Comparison of ENCODE assay signal across 8 cellular contexts in genomic region chr16:401468-402348, GRCh38. TPM values are rescaled to one million over a fixed set of nuclear protein-coding genes. Genes with fewer than 3 reads are reported as not detected.
DNase-seq lines count a peak whose midpoint lies in the region; ATAC-seq and TF ChIP-seq lines count a peak whose summit lies in the region.

TSS of gene DECR2 (plus strand) at chr16:401885. CDS start at chr16:401964, 79 bp downstream.

- H3K9me2 ChIP-seq in DOHH2 (replicated peaks; ENCODE audit: control insufficient read depth, low read length), result no peaks in the 10 kb centered on the region

- H3K4me2 ChIP-seq in DOHH2 (ENCODE audit: low read length), result peak within 1 kb of the TSS; percentile 65

- H4K20me1 ChIP-seq in DOHH2 (ENCODE audit: control insufficient read depth, insufficient read depth, low read depth, low read length), result no peaks in the 10 kb centered on the region

- H3K4me1 Mint-ChIP-seq in activated naive CD4-positive, alpha-beta T cell treated with anti-CD3 and anti-CD28 coated beads, Interleukin-2, amount 10 ng/mL, durations not matched to agents 7 days and 5 days, result peaks cover 26% of the 10 kb centered on the region

- H3K36me3 Mint-ChIP-seq in activated naive CD4-positive, alpha-beta T cell treated with anti-CD3 and anti-CD28 coated beads, Interleukin-2, amount 10 ng/mL, durations not matched to agents 7 days and 5 days, result peaks cover 1% of the 10 kb centered on the region

- peak within 1 kb of the TSS; percentile 84 for H3K27ac ChIP-seq in DOHH2 (ENCODE audit: low read depth, low read length)

- H3K9me3 ChIP-seq in DOHH2 (ENCODE audit: control insufficient read depth, insufficient read depth, low read length), result no peaks in the 10 kb centered on the region

- H3K4me1 ChIP-seq in DOHH2 (ENCODE audit: control insufficient read depth, low read length), result peaks cover 36% of the 10 kb centered on the region

- peak within 1 kb of the TSS; percentile 83 for H3K4me3 ChIP-seq in DOHH2 (ENCODE audit: low read length)
- H3K4me3 ChIP-seq in LNCaP clone FGC (ENCODE audit: low read depth, low read length), result peak within 1 kb of the TSS; percentile 87

- peaks cover 26% of the 10 kb centered on the region for H3K79me2 ChIP-seq in DOHH2 (ENCODE audit: control insufficient read depth, low read length)

- peak; percentile 53 for ATAC-seq in GM21737 (IDR thresholded peaks at IDR 0.05; ENCODE audit: unreplicated experiment)

- H3K27ac Mint-ChIP-seq in activated naive CD4-positive, alpha-beta T cell treated with anti-CD3 and anti-CD28 coated beads, Interleukin-2, amount 10 ng/mL, durations not matched to agents 7 days and 5 days, result peak within 1 kb of the TSS; percentile 92

- H3K4me3 Mint-ChIP-seq in activated naive CD4-positive, alpha-beta T cell treated with anti-CD3 and anti-CD28 coated beads, Interleukin-2, amount 10 ng/mL, durations not matched to agents 7 days and 5 days, result peak within 1 kb of the TSS; percentile 81

- peaks cover 26% of the 10 kb centered on the region for H3F3A ChIP-seq in DOHH2 (ENCODE audit: control insufficient read depth, insufficient read depth)

- CTCF ChIA-PET in activated naive CD4-positive, alpha-beta T cell treated with anti-CD3 and anti-CD28 coated beads, Interleukin-2, amount 10 ng/mL, durations not matched to agents 7 days and 5 days (lab: Charles Lee), result interaction anchor here (1.1 to 1.3 kb wide), 2 partner anchors 19 to 94 kb away, joined by 3 to 4 read pairs; no protein-coding TSS in a partner anchor

- DNase-seq in LNCaP clone FGC (ENCODE audit: low read depth), result no peak
- DNase-seq in SK-MEL-5 (ENCODE audit: low read depth, low spot score), result peak; percentile 79
- DNase-seq in activated naive CD4-positive, alpha-beta T cell treated with anti-CD3 and anti-CD28 coated beads, Interleukin-2, amount 10 ng/mL, durations not matched to agents 7 days and 5 days, result peak; percentile 98
- peak; percentile 97 for DNase-seq in germinal center (ENCODE audit: low spot score)
- DNase-seq in occipital lobe (lab: John Stamatoyannopoulos, UW), result peak; percentile 92
- peak; percentile 78 for DNase-seq in superior temporal gyrus (ENCODE audit: extremely low spot score)

- H3K36me3 ChIP-seq in DOHH2 (ENCODE audit: control insufficient read depth, low read length), result peaks cover 34% of the 10 kb centered on the region

- H3K9me3 Mint-ChIP-seq in activated naive CD4-positive, alpha-beta T cell treated with anti-CD3 and anti-CD28 coated beads, Interleukin-2, amount 10 ng/mL, durations not matched to agents 7 days and 5 days, result no peaks in the 10 kb centered on the region

- in situ Hi-C loops in SK-MEL-5 (cut with HindIII; ENCODE audit: low pct_unique_long_range_greater_than_20kb, low sequenced_read_pairs), result no loop called here

- peaks cover 9% of the 10 kb centered on the region for H3K27me3 Mint-ChIP-seq in activated naive CD4-positive, alpha-beta T cell treated with anti-CD3 and anti-CD28 coated beads, Interleukin-2, amount 10 ng/mL, durations not matched to agents 7 days and 5 days

- H3K27me3 ChIP-seq in DOHH2 (ENCODE audit: control insufficient read depth, low read length), result no peaks in the 10 kb centered on the region

- TF ChIP-seq CTCF in DOHH2 (IDR thresholded peaks at IDR 0.05; ENCODE audit: low read depth, low read length, poor library complexity, severe bottlenecking) (peak; percentile 74), LNCaP clone FGC (IDR thresholded peaks at IDR 0.05; ENCODE audit: control insufficient read depth, extremely low read depth, insufficient read depth) (peak; percentile 52)

RNA-seq across cellular contexts. Expression of gene DECR2, which starts in this region (rescaled TPM):
- 11.9 and 12.5 TPM in 2 replicates for total RNA-seq in SK-MEL-5 (2014; rRNA removed; shearing (Covaris generic))
- polyA plus RNA-seq in SK-MEL-5 (2015; cell fraction: cytosol; rRNA removed), result 35.3 and 36.5 TPM in 2 replicates
- 106 and 140 TPM in 2 replicates for polyA plus RNA-seq in SK-MEL-5 (2015; cell fraction: nucleus; rRNA removed)
- 7.6 TPM for total RNA-seq in occipital lobe
